ENCODE assay signal across 8 cellular contexts in the genomic region with DNA sequence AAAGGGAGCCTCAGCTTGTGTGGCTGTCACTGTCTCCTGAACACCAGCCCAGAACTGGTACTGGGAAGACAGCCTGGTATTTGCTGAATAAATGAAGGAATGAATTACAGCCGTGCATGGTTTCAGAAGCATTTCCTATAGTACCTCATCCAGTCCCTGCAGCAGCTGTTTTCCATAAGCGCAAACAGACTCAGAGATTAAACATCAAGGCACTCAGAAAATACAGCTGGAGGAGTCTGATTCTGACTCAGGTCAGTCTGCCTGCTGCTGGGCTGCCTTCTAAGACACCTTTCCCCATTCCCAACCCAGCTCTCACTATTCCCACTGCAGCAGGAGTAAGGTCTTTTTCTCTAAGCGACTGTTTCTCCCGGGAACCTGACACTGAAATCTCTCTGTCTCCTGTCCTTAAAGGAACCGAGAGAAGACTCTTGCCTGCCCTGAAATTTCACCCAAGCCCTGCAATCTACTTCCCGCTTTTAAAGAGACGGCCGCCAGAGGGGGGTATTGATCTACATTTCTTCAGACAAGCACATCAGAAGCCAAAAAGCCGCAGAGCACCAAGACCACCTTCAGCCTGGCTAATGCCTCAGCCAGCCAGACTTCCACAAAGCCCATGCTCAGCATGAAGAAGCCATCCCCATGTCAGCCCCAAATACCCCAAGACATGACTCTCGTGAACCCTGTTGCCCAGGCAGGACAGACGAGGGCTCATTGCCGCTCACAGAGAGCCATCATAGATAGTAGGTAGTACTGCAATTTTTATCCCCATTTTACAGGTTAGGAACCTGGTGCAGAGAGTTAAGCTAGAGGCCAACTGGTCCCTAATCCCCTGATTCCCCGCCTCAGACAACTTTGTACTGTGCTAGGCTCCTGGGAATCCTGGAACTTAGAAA. TPM values are rescaled to one million over a fixed set of nuclear protein-coding genes. Genes with fewer than 3 reads are reported as not detected.
DNase-seq lines count a peak whose midpoint lies in the region; ATAC-seq, FAIRE-seq and TF ChIP-seq lines count a peak whose summit lies in the region.

No MANE protein-coding gene starts in this region.

- peaks cover 3% of the 10 kb centered on the region for H3K4me1 ChIP-seq in neural progenitor cell
- peaks cover 0 to 5% (median 0%) of the 10 kb centered on the region in 4 donors for H3K4me1 ChIP-seq in stomach

- TF ChIP-seq EP300 in stomach (IDR thresholded peaks at IDR 0.05), result no peak

- H4K20me1 ChIP-seq in neural progenitor cell (ENCODE audit: low read depth), result no peaks in the 10 kb centered on the region

- H3K9me3 Mint-ChIP-seq in neural progenitor cell, result no peaks in the 10 kb centered on the region

- H3K9me3 ChIP-seq in neural progenitor cell (ENCODE audit: low read depth) (no peaks in the 10 kb centered on the region), stomach (peaks cover 0 to 4% (median 0%) of the 10 kb centered on the region in 4 donors)

- DNase-seq in HUDEP-2 (lab: John Stamatoyannopoulos, UW; ENCODE audit: unreplicated experiment in 76 of 76) (peak in 56 of 76 experiments; percentile 3 to 69 (median 32)), RCC 7860 (ENCODE audit: low spot score) (peak; percentile 44), fibroblast of pulmonary artery (ENCODE audit: low read depth) (peak; percentile 86), neural progenitor cell (ENCODE audit: low spot score) (peak; percentile 93), stomach (peak; percentile 74)
- DNase-seq in activated T-cell treated with anti-CD3 and anti-CD28 coated beads, Interleukin-2, amount 50 U/mL, for 48 hours, result peak; percentile 80 to 82

- peak; percentile 66 for TF ChIP-seq CTCF in GM12873 (IDR thresholded peaks at IDR 0.05; ENCODE audit: insufficient read depth, low read depth, low read length, missing control alignments)
- TF ChIP-seq CTCF in fibroblast of pulmonary artery (IDR thresholded peaks at IDR 0.05; ENCODE audit: low read length, missing control alignments), result peak; percentile 70
- TF ChIP-seq CTCF in neural progenitor cell (IDR thresholded peaks at IDR 0.05), result peak; percentile 88
- peak in 5 of 7 experiments; percentile 29 to 54 (median 38) for TF ChIP-seq CTCF in stomach (IDR thresholded peaks at IDR 0.05)

- intact Hi-C loops in stomach (cut with DNase I; ENCODE audit: low total_unique reads), result no loop called here

- H3K4me3 Mint-ChIP-seq in neural progenitor cell, result no peak overlapping the region

- no peak for FAIRE-seq in RCC 7860 (lab: Jason Lieb, UNC)

- no peak overlapping the region for H3K4me3 ChIP-seq in fibroblast of pulmonary artery (replicated peaks; ENCODE audit: low read depth, low read length)
- no peak overlapping the region for H3K4me3 ChIP-seq in neural progenitor cell
- H3K4me3 ChIP-seq in stomach, result no peak overlapping the region

- H3K27ac ChIP-seq in neural progenitor cell, result no peak overlapping the region
- H3K27ac ChIP-seq in stomach, result no peak overlapping the region

- H3K27me3 ChIP-seq in neural progenitor cell (peaks cover 55% of the 10 kb centered on the region), stomach (no peaks in the 10 kb centered on the region)

- H3K79me2 ChIP-seq in neural progenitor cell (ENCODE audit: low read depth), result no peaks in the 10 kb centered on the region

- ATAC-seq in GM19035 (IDR thresholded peaks at IDR 0.05; ENCODE audit: unreplicated experiment), result no peak

- no peak overlapping the region for H2AFZ ChIP-seq in neural progenitor cell (replicated peaks)

- TF ChIP-seq POLR2A in stomach (IDR thresholded peaks at IDR 0.05), result no peak

- peak overlapping the region; percentile 29 for H3K27ac Mint-ChIP-seq in neural progenitor cell

- peaks cover 20% of the 10 kb centered on the region for H3K27me3 Mint-ChIP-seq in neural progenitor cell (ENCODE audit: insufficient read depth, low read depth)

- no peak overlapping the region for H3K4me2 ChIP-seq in neural progenitor cell

- peaks cover 10% of the 10 kb centered on the region for H3K4me1 Mint-ChIP-seq in neural progenitor cell

- H3K36me3 Mint-ChIP-seq in neural progenitor cell, result no peaks in the 10 kb centered on the region

- no peaks in the 10 kb centered on the region for H3F3A ChIP-seq in neural progenitor cell (ENCODE audit: low read depth)

- WGBS in stomach, 5 donors, result 21 to 29% (median 27%) methylated on average over 12 to 13 of the region's 13 CpGs

- H3K36me3 ChIP-seq in neural progenitor cell (no peaks in the 10 kb centered on the region), stomach (no peaks in the 10 kb centered on the region)

- H3K9ac ChIP-seq in neural progenitor cell, result no peak overlapping the region

RNA-seq across cellular contexts. Expression of gene FOXI1, which starts 5.4 kb away (rescaled TPM):
- total RNA-seq in neural progenitor cell (ENCODE audit: low replicate concordance) (0.09 TPM in 1 of 2 replicates, not detected in the other), stomach (under 1 TPM in 1 of 5 donors, not detected in 4; 0.18 TPM)
- polyA plus RNA-seq in stomach, result not detected

Comparison
In these comparisons a context has a peak if more than half of its experiments do, and no peak if none do; other contexts are left out.
1. CTCF ChIP-seq: peak in every context shown above with its lines; median percentile 88 in neural progenitor cell; 70 in fibroblast of pulmonary artery; 66 in GM12873; 38 in stomach.
2. DNase-seq: peak in every context shown above with its lines; median percentile 93 in neural progenitor cell; 86 in fibroblast of pulmonary artery; 81 in activated T-cell treated with anti-CD3 and anti-CD28 coated beads, Interleukin-2, amount 50 U/mL, for 48 hours; 74 in stomach; 44 in RCC 7860; 32 in HUDEP-2.